Comparison of ENCODE assay signal across 1 cellular context in genomic region chr1:89525169-89525855, GRCh38.
TF ChIP-seq lines count a peak whose summit lies in the region.

No MANE protein-coding gene starts in this region.

TF ChIP-seq in IMR-90, 13 proteins besides CTCF, POLR2A, EP300 and RAD21 (continued from another document):
- TF ChIP-seq FOS (IDR thresholded peaks at IDR 0.05; ENCODE audit: low read depth, low read length) (no peak), MAFK (IDR thresholded peaks at IDR 0.05; ENCODE audit: low read depth, low read length) (no peak), NFE2L2 (IDR thresholded peaks at IDR 0.05; ENCODE audit: low read depth, low read length) (no peak), SMC3 (IDR thresholded peaks at IDR 0.05; ENCODE audit: low read depth, low read length) (no peak)
TF ChIP-seq in IMR-90: peak in this region for 0.
